In genomic region chr2:238313991-238314350, GRCh38 we compare ENCODE assay signal across 27 cellular contexts.
"Had no signal": no experiment of that assay in that cellular context is flagged by ENCODE, and none has a peak within 500 bp of the region (broad histone marks: within the 10 kb centered on the region; RNA-seq: fewer than 3 reads in every experiment).

No MANE protein-coding gene starts in this region.

- H3K27me3 ChIP-seq: brain microvascular endothelial cell, dorsolateral prefrontal cortex, gastrocnemius medialis had no signal

- FAIRE-seq: astrocyte, bronchial epithelial cell had no signal

- H3K4me1 ChIP-seq: foreskin keratinocyte, gastrocnemius medialis had no signal

- H3K9me3 ChIP-seq: esophagus muscularis mucosa, gastrocnemius medialis had no signal

- H3K36me3 ChIP-seq: brain microvascular endothelial cell, esophagus muscularis mucosa, gastrocnemius medialis, WERI-Rb-1 had no signal

- H3K27ac ChIP-seq: brain microvascular endothelial cell, coronary artery, dorsolateral prefrontal cortex, esophagus muscularis mucosa, foreskin keratinocyte, gastrocnemius medialis, WERI-Rb-1 had no signal

- DNase-seq: activated B cell treated with CpG ODN at 0.5 μM for 24 hours; activated CD4-positive, alpha-beta T cell treated with anti-CD3 and anti-CD28 coated beads for 48 hours; activated CD4-positive, alpha-beta T cell treated with anti-CD3 and anti-CD28 coated beads, Interleukin-2, amount 50 U/mL, for 1 hour; activated CD4-positive, alpha-beta T cell treated with anti-CD3 and anti-CD28 coated beads, Interleukin-2, amount 50 U/mL, for 48 hours; activated CD8-positive, alpha-beta memory T cell treated with anti-CD3 and anti-CD28 coated beads for 24 hours; activated gamma-delta T cell treated with Interleukin-2 at 50 U/mL for 16 hours; activated naive CD4-positive, alpha-beta T cell treated with anti-CD3 and anti-CD28 coated beads, Interleukin-2, amount 50 U/mL, for 16 hours; activated naive CD4-positive, alpha-beta T cell treated with Interleukin-2 at 50 U/mL for 16 hours; activated T-cell treated with anti-CD3 and anti-CD28 coated beads, Interleukin-2, amount 50 U/mL, for 4 hours; amniotic stem cell; anterior cingulate cortex; brain microvascular endothelial cell; dorsolateral prefrontal cortex; effector memory CD4-positive, alpha-beta T cell; erythroblast; foreskin keratinocyte; gastrocnemius medialis; glutamatergic neuron; T-helper 1 cell; T-helper 17 cell; T1000; WERI-Rb-1 had no signal

- ATAC-seq: activated CD4-positive, CD25-positive, alpha-beta regulatory T cell treated with anti-CD3 and anti-CD28 coated beads, Interleukin-2, amount 50 U/mL, for 24 hours; activated T-cell treated with anti-CD3 and anti-CD28 coated beads, Interleukin-2, amount 50 U/mL, for 4 hours; foreskin keratinocyte; gastrocnemius medialis; T-helper 17 cell had no signal

- H3K4me3 ChIP-seq: coronary artery, dorsolateral prefrontal cortex, esophagus muscularis mucosa, gastrocnemius medialis had no signal
